In the genomic region with DNA sequence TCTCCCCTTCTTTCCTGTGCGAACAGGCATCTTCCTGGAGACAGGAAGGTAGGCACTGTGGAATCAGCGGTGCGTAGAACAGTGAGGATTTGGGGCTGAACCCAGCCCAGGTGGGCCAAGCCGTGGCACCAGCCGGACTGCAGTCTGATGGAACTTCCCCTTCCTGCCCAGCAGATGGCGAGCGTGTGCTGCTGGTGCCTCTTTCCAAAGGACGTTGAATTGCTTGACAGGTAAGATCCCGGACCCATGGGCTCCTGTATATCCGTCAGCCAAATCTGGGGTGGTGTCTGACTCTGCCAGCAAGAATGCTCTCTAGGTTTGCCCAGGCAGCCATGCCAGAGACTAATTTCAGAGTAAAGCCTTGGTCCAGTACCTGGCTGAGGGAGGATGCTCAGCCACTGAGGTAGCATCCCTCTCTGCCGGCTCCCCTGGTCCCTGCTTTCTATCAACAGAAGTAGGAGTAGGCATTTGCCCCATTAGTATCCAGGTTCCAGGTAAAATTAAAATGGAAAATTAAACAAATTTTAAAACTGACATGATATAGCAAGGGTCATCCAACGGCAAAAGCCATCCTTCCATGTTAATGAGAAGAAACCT, we compare ENCODE assay signal across 8 cellular contexts. TPM values are rescaled to one million over a fixed set of nuclear protein-coding genes. Genes with fewer than 3 reads are reported as not detected.
DNase-seq lines count a peak whose midpoint lies in the region; ATAC-seq and TF ChIP-seq lines count a peak whose summit lies in the region.

No MANE protein-coding gene starts in this region.

- in situ Hi-C loops in GM13976 (cut with MboI; ENCODE audit: low sequenced_read_pairs, unreplicated experiment), result loop anchor here (5.0 kb wide), 1 partner anchor 55 kb away; no protein-coding TSS in a partner anchor

- no peaks in the 10 kb centered on the region for H3K4me1 ChIP-seq in osteoblast (ENCODE audit: insufficient read depth, low read length)

- no peak overlapping the region for H2AFZ ChIP-seq in osteoblast (ENCODE audit: low read length)

- no peak overlapping the region for H3K4me2 ChIP-seq in osteoblast (ENCODE audit: insufficient read depth, low read length)

- H3K36me3 ChIP-seq in osteoblast (ENCODE audit: insufficient read depth, low read length), result no peaks in the 10 kb centered on the region

- DNase-seq in AG09309 (ENCODE audit: low read depth) (no peak), GM13976 (ENCODE audit: low spot score) (peak; percentile 85), NCI-H2107 (lab: John Stamatoyannopoulos, UW) (peak; percentile 41), fibroblast of mammary gland (ENCODE audit: low read depth) (peak; percentile 32), osteoblast (ENCODE audit: insufficient read length, low spot score, missing footprints) (peak; percentile 66)
- DNase-seq in activated CD8-positive, alpha-beta T cell treated with anti-CD3 and anti-CD28 coated beads, Interleukin-2, amount 10 ng/mL, durations not matched to agents 7 days and 5 days, result peak; percentile 51

- peaks cover 2% of the 10 kb centered on the region for H3K27me3 Mint-ChIP-seq in activated CD8-positive, alpha-beta T cell treated with anti-CD3 and anti-CD28 coated beads, Interleukin-2, amount 10 ng/mL, durations not matched to agents 7 days and 5 days (ENCODE audit: low read depth)

- H3K27ac ChIP-seq in osteoblast (ENCODE audit: low read depth, low read length), result no peak overlapping the region

- no peak overlapping the region for H3K4me3 ChIP-seq in AG09309 (ENCODE audit: control insufficient read depth, low read depth, low read length)
- no peak overlapping the region for H3K4me3 ChIP-seq in fibroblast of mammary gland (ENCODE audit: control insufficient read depth, low read depth, low read length)
- no peak overlapping the region for H3K4me3 ChIP-seq in osteoblast (ENCODE audit: insufficient read depth, low read length)

- no peaks in the 10 kb centered on the region for H3K79me2 ChIP-seq in osteoblast (ENCODE audit: insufficient read depth, low read length)

- no peaks in the 10 kb centered on the region for H3K4me1 Mint-ChIP-seq in activated CD8-positive, alpha-beta T cell treated with anti-CD3 and anti-CD28 coated beads, Interleukin-2, amount 10 ng/mL, durations not matched to agents 7 days and 5 days (ENCODE audit: low read depth)

- CTCF ChIA-PET in activated CD8-positive, alpha-beta T cell treated with anti-CD3 and anti-CD28 coated beads, Interleukin-2, amount 10 ng/mL, durations not matched to agents 7 days and 5 days (lab: Charles Lee), result interaction anchor here (0.6 to 4.5 kb wide), 7 partner anchors 7 to 167 kb away, joined by 3 to 33 read pairs (median 3); no protein-coding TSS in a partner anchor

- no peaks in the 10 kb centered on the region for H3K36me3 Mint-ChIP-seq in activated CD8-positive, alpha-beta T cell treated with anti-CD3 and anti-CD28 coated beads, Interleukin-2, amount 10 ng/mL, durations not matched to agents 7 days and 5 days (ENCODE audit: low read depth)

- no peak overlapping the region for H3K27ac Mint-ChIP-seq in activated CD8-positive, alpha-beta T cell treated with anti-CD3 and anti-CD28 coated beads, Interleukin-2, amount 10 ng/mL, durations not matched to agents 7 days and 5 days

- TF ChIP-seq CTCF in AG09309 (IDR thresholded peaks at IDR 0.05; ENCODE audit: control insufficient read depth, insufficient read depth, low read depth, low read length, missing control alignments) (peak; percentile 89), GM13976 (IDR thresholded peaks at IDR 0.05; ENCODE audit: borderline replicate concordance, control extremely low read depth, extremely low read depth, insufficient read depth, missing control alignments) (peak; percentile 96), fibroblast of mammary gland (conservative IDR thresholded peaks at IDR 0.05; ENCODE audit: control insufficient read depth, insufficient read depth, low read depth, low read length) (peak; percentile 77), osteoblast (IDR thresholded peaks at IDR 0.05; ENCODE audit: extremely low read depth, low read depth, low read length) (peak; percentile 70)

- no peaks in the 10 kb centered on the region for H3K27me3 ChIP-seq in osteoblast (ENCODE audit: insufficient read depth, low read length)

- no peaks in the 10 kb centered on the region for H3K9me3 ChIP-seq in osteoblast (ENCODE audit: low read depth, low read length)

- ATAC-seq in activated CD8-positive, alpha-beta T cell treated with anti-CD3 and anti-CD28 coated beads, Interleukin-2, amount 10 ng/mL, durations not matched to agents 7 days and 5 days, result peak; percentile 64
- ATAC-seq in GM21360 (IDR thresholded peaks at IDR 0.05; ENCODE audit: unreplicated experiment) (no peak), GM21723 (IDR thresholded peaks at IDR 0.05; ENCODE audit: unreplicated experiment) (no peak)

- POLR2A ChIA-PET in activated CD8-positive, alpha-beta T cell treated with anti-CD3 and anti-CD28 coated beads, Interleukin-2, amount 10 ng/mL, durations not matched to agents 7 days and 5 days (lab: Charles Lee), result no interaction called here

- H3K9me3 Mint-ChIP-seq in activated CD8-positive, alpha-beta T cell treated with anti-CD3 and anti-CD28 coated beads, Interleukin-2, amount 10 ng/mL, durations not matched to agents 7 days and 5 days (ENCODE audit: insufficient read depth), result no peaks in the 10 kb centered on the region

- no peak overlapping the region for H3K4me3 Mint-ChIP-seq in activated CD8-positive, alpha-beta T cell treated with anti-CD3 and anti-CD28 coated beads, Interleukin-2, amount 10 ng/mL, durations not matched to agents 7 days and 5 days

- no peaks in the 10 kb centered on the region for H4K20me1 ChIP-seq in osteoblast (ENCODE audit: insufficient read depth, low read length)

RNA-seq across cellular contexts. Expression of gene KCNA5, which starts 21.1 kb away (rescaled TPM):
- total RNA-seq in activated CD8-positive, alpha-beta T cell treated with anti-CD3 and anti-CD28 coated beads, Interleukin-2, amount 10 ng/mL, durations not matched to agents 7 days and 5 days, result not detected
- total RNA-seq in osteoblast, result not detected in 2 replicates
